Comparison of ENCODE assay signal across 20 cellular contexts in genomic region chr1:9328681-9329080, GRCh38. TPM values are rescaled to one million over a fixed set of nuclear protein-coding genes. Genes with fewer than 3 reads are reported as not detected.
DNase-seq lines count a peak whose midpoint lies in the region; TF ChIP-seq lines count a peak whose summit lies in the region.
"Had no signal": no experiment of that assay in that cellular context is flagged by ENCODE, and none has a peak within 500 bp of the region (broad histone marks: within the 10 kb centered on the region; RNA-seq: fewer than 3 reads in every experiment).

No MANE protein-coding gene starts in this region.

- H2AFZ ChIP-seq in osteoblast (ENCODE audit: low read length) = no peak overlapping the region
- H2AFZ ChIP-seq: GM23248 had no signal

- no peak overlapping the region for H3K4me2 ChIP-seq in osteoblast (ENCODE audit: insufficient read depth, low read length)
- H3K4me2 ChIP-seq: BLaER1 had no signal

- no peak for TF ChIP-seq POLR2A in esophagus squamous epithelium (IDR thresholded peaks at IDR 0.05)

- no peak overlapping the region for H3K4me3 ChIP-seq in esophagus squamous epithelium
- H3K4me3 ChIP-seq in osteoblast (ENCODE audit: insufficient read depth, low read length) = no peak overlapping the region
- H3K4me3 ChIP-seq in tibial artery = no peak overlapping the region
- H3K4me3 ChIP-seq: BLaER1, GM23248 had no signal

- H3K9me3 ChIP-seq in esophagus squamous epithelium (no peaks in the 10 kb centered on the region), osteoblast (ENCODE audit: low read depth, low read length) (no peaks in the 10 kb centered on the region), tibial artery (no peaks in the 10 kb centered on the region)
- H3K9me3 ChIP-seq: BLaER1 had no signal

- H4K20me1 ChIP-seq in osteoblast (ENCODE audit: insufficient read depth, low read length) = peaks cover 80% of the 10 kb centered on the region

- TF ChIP-seq CTCF in RWPE1 (conservative IDR thresholded peaks at IDR 0.05; ENCODE audit: low read depth) (no peak), esophagus squamous epithelium (IDR thresholded peaks at IDR 0.05) (no peak), osteoblast (IDR thresholded peaks at IDR 0.05; ENCODE audit: extremely low read depth, low read depth, low read length) (no peak), tibial artery (IDR thresholded peaks at IDR 0.05) (no peak)

- intact Hi-C loops in esophagus squamous epithelium (cut with DNase I) (no loop called here), tibial artery (cut with DNase I; ENCODE audit: low total_unique reads) (no loop called here)

- no peaks in the 10 kb centered on the region for H3K36me3 ChIP-seq in esophagus squamous epithelium
- no peaks in the 10 kb centered on the region for H3K36me3 ChIP-seq in osteoblast (ENCODE audit: insufficient read depth, low read length)
- peaks cover 0 to 3% (median 0%) of the 10 kb centered on the region in 3 donors for H3K36me3 ChIP-seq in tibial artery

- H3K27ac ChIP-seq in RWPE1 = peak overlapping the region; percentile 22; the same call in 1 of the 2 replicates
- H3K27ac ChIP-seq in esophagus squamous epithelium = peak overlapping the region in 3 of 4 donors; percentile 63 to 87 (median 83)
- no peak overlapping the region for H3K27ac ChIP-seq in osteoblast (ENCODE audit: low read depth, low read length)
- peak overlapping the region; percentile 81 to 89 for H3K27ac ChIP-seq in tibial artery
- H3K27ac ChIP-seq: BLaER1, GM23248 had no signal

- peaks cover 89% of the 10 kb centered on the region for H3K79me2 ChIP-seq in osteoblast (ENCODE audit: insufficient read depth, low read length)

- DNase-seq in RWPE1 (ENCODE audit: low spot score) (no peak), esophagus squamous epithelium (lab: John Stamatoyannopoulos, UW) (no peak), osteoblast (ENCODE audit: insufficient read length, low spot score, missing footprints) (peak; percentile 51), tibial artery (no peak), AML-193 (lab: John Stamatoyannopoulos, UW) (no peak), mesenteric fat pad (ENCODE audit: low spot score) (no peak), NCI-H1417 (lab: John Stamatoyannopoulos, UW) (no peak)
- DNase-seq: 8988T; CD4-positive, CD25-positive, alpha-beta regulatory T cell; DMS153; DND-41; GM23248; H7; KBM-7; MV-4-11; NCI-H1105 treated with DMSO at 0.1 percent for 48 hours; NCI-H2029; NCI-H526 treated with DMSO at 0.1 percent for 48 hours; SHP77 treated with DMSO at 0.1 percent for 48 hours had no signal

- WGBS in esophagus squamous epithelium, 2 donors = 54 to 56% methylated on average over 7 to 9 of the region's 9 CpGs

- CTCF ChIA-PET in RWPE1 (lab: Yijun Ruan, JAX) = no interaction called here

- POLR2A ChIA-PET in RWPE1 (lab: Yijun Ruan, JAX; ENCODE audit: low non-redundant PET) = no interaction called here

- peaks cover 55 to 97% (median 73%) of the 10 kb centered on the region in 3 donors for H3K4me1 ChIP-seq in esophagus squamous epithelium
- peaks cover 12% of the 10 kb centered on the region for H3K4me1 ChIP-seq in osteoblast (ENCODE audit: insufficient read depth, low read length)
- H3K4me1 ChIP-seq in tibial artery = peaks cover 13 to 97% (median 74%) of the 10 kb centered on the region in 4 donors

- H3K27me3 ChIP-seq in esophagus squamous epithelium (no peaks in the 10 kb centered on the region), osteoblast (ENCODE audit: insufficient read depth, low read length) (no peaks in the 10 kb centered on the region), tibial artery (no peaks in the 10 kb centered on the region)
- H3K27me3 ChIP-seq: BLaER1 had no signal

RNA-seq across cellular contexts. Expression of gene SPSB1, which starts 36.0 kb away (rescaled TPM):
- total RNA-seq in esophagus squamous epithelium (10 to 100 TPM; 15.2 to 35.5 (median 25.2) TPM), osteoblast (14.7 and 23.2 TPM in 2 replicates), mesenteric fat pad (48.8 TPM)
